ENCODE assay signal across 16 cellular contexts in the genomic region with DNA sequence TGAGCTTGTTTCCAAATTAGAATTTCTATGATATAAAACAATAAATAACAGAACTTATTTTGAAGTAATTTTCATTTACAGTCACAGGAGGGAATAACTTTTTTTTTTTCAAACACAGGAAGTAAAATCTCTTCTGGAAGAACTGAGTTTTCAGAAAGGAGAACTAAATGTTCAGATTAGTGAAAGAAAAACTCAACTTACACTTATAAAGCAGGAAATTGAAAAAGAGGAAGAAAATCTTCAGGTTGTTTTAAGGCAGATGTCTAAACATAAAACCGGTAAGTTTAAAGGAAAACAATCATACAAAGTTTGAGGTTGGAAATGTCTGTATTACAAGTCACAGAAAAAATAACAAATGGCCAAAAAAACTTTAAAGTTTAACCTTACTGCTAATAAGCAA. TPM values are rescaled to one million over a fixed set of nuclear protein-coding genes. Genes with fewer than 3 reads are reported as not detected.
DNase-seq lines count a peak whose midpoint lies in the region; ATAC-seq and TF ChIP-seq lines count a peak whose summit lies in the region.
"Had no signal": no experiment of that assay in that cellular context is flagged by ENCODE, and none has a peak within 500 bp of the region (broad histone marks: within the 10 kb centered on the region; RNA-seq: fewer than 3 reads in every experiment).

No MANE protein-coding gene starts in this region.

- H3K4me1 Mint-ChIP-seq in activated CD8-positive, alpha-beta memory T cell treated with anti-CD3 and anti-CD28 coated beads, Interleukin-2, amount 10 ng/mL, durations not matched to agents 7 days and 5 days: peaks cover 27% of the 10 kb centered on the region
- peaks cover 22% of the 10 kb centered on the region for H3K4me1 Mint-ChIP-seq in activated T-helper 1 cell treated with anti-CD3 and anti-CD28 coated beads, Interleukin-12 subunit alpha, Interleukin-12 subunit beta, Interleukin-2, Interleukin-4 antibody, amounts not matched to agents 30 ng/mL and 10 ng/mL and 1 ng/mL, durations not matched to agents 14 hours and 24 hours and 36 hours (ENCODE audit: low read depth)
- H3K4me1 Mint-ChIP-seq: WTC11 had no signal

- DNase-seq in activated CD8-positive, alpha-beta memory T cell treated with anti-CD3 and anti-CD28 coated beads, Interleukin-2, amount 10 ng/mL, durations not matched to agents 7 days and 5 days: no peak
- no peak for DNase-seq in activated CD8-positive, alpha-beta memory T cell treated with anti-CD3 and anti-CD28 coated beads for 24 hours
- DNase-seq in NOMO-1 (lab: John Stamatoyannopoulos, UW; ENCODE audit: unreplicated experiment in 2 of 2): peak; percentile 51 to 86
- DNase-seq in activated T-helper 1 cell treated with anti-CD3 and anti-CD28 coated beads, Interleukin-12 subunit alpha, Interleukin-12 subunit beta, Interleukin-2, Interleukin-4 antibody, amounts not matched to agents 30 ng/mL and 10 ng/mL and 1 ng/mL, durations not matched to agents 14 hours and 24 hours and 36 hours (ENCODE audit: low spot score): no peak
- no peak for DNase-seq in spleen
- DNase-seq in heart right ventricle: no peak
- no peak for DNase-seq in NCI-H187 treated with DMSO at 0.1 percent for 48 hours (lab: John Stamatoyannopoulos, UW)
- DNase-seq in amniotic stem cell (lab: John Stamatoyannopoulos, UW): no peak
- DNase-seq: ACHN, foreskin melanocyte, NCI-H1436, NCI-H526 treated with DMSO at 0.1 percent for 48 hours, Right ventricle myocardium superior had no signal

- H3K4me1 ChIP-seq in spleen (peaks cover 5 to 68% (median 30%) of the 10 kb centered on the region in 6 donors), heart right ventricle (peaks cover 0 to 46% (median 0%) of the 10 kb centered on the region in 9 donors)
- H3K4me1 ChIP-seq: breast epithelium, prostate gland had no signal

- H3K9me3 ChIP-seq in spleen (no peaks in the 10 kb centered on the region), heart right ventricle (no peaks in the 10 kb centered on the region)
- H3K9me3 ChIP-seq: breast epithelium, prostate gland had no signal

- H3K27ac ChIP-seq in spleen (peak overlapping the region; percentile 18 to 85 (median 75)), heart right ventricle (peak overlapping the region in 1 of 10 donors; percentile 74)
- H3K27ac ChIP-seq: breast epithelium, prostate gland had no signal

- no peak overlapping the region for H3K4me3 Mint-ChIP-seq in activated CD8-positive, alpha-beta memory T cell treated with anti-CD3 and anti-CD28 coated beads, Interleukin-2, amount 10 ng/mL, durations not matched to agents 7 days and 5 days
- no peak overlapping the region for H3K4me3 Mint-ChIP-seq in activated T-helper 1 cell treated with anti-CD3 and anti-CD28 coated beads, Interleukin-12 subunit alpha, Interleukin-12 subunit beta, Interleukin-2, Interleukin-4 antibody, amounts not matched to agents 30 ng/mL and 10 ng/mL and 1 ng/mL, durations not matched to agents 14 hours and 24 hours and 36 hours
- H3K4me3 Mint-ChIP-seq: WTC11 had no signal

- H3K4me3 ChIP-seq in spleen (no peak overlapping the region), heart right ventricle (no peak overlapping the region)
- H3K4me3 ChIP-seq: breast epithelium, prostate gland had no signal

- no peak for ATAC-seq in activated CD8-positive, alpha-beta memory T cell treated with anti-CD3 and anti-CD28 coated beads, Interleukin-2, amount 10 ng/mL, durations not matched to agents 7 days and 5 days
- ATAC-seq in heart right ventricle: no peak
- ATAC-seq: WTC11 had no signal

- H3K36me3 ChIP-seq in spleen (peaks cover 0 to 100% (median 43%) of the 10 kb centered on the region in 6 donors), heart right ventricle (peaks cover 0 to 100% (median 22%) of the 10 kb centered on the region in 9 donors)
- H3K36me3 ChIP-seq: breast epithelium, prostate gland had no signal

- no peak for TF ChIP-seq POLR2A in spleen (IDR thresholded peaks at IDR 0.05)

- TF ChIP-seq CTCF in spleen (IDR thresholded peaks at IDR 0.05 in 8 of 11, conservative IDR thresholded peaks at IDR 0.05 in 3 of 11) (no peak), heart right ventricle (IDR thresholded peaks at IDR 0.05) (no peak)

- intact Hi-C loops in activated T-helper 1 cell treated with anti-CD3 and anti-CD28 coated beads, Interleukin-12 subunit alpha, Interleukin-12 subunit beta, Interleukin-2, Interleukin-4 antibody, amounts not matched to agents 30 ng/mL and 10 ng/mL and 1 ng/mL, durations not matched to agents 14 hours and 24 hours and 36 hours (cut with micrococcal nuclease): no loop called here
- intact Hi-C loops in spleen (cut with DNase I; ENCODE audit: low total_unique reads): no loop called here
- intact Hi-C loops in heart right ventricle (cut with DNase I): no loop called here

- H3K27me3 ChIP-seq in spleen (replicated peaks in 1 of 7): no peaks in the 10 kb centered on the region
- H3K27me3 ChIP-seq in heart right ventricle: no peaks in the 10 kb centered on the region
- H3K27me3 ChIP-seq: breast epithelium had no signal

- H3K27me3 Mint-ChIP-seq in activated CD8-positive, alpha-beta memory T cell treated with anti-CD3 and anti-CD28 coated beads, Interleukin-2, amount 10 ng/mL, durations not matched to agents 7 days and 5 days: no peaks in the 10 kb centered on the region
- no peaks in the 10 kb centered on the region for H3K27me3 Mint-ChIP-seq in activated T-helper 1 cell treated with anti-CD3 and anti-CD28 coated beads, Interleukin-12 subunit alpha, Interleukin-12 subunit beta, Interleukin-2, Interleukin-4 antibody, amounts not matched to agents 30 ng/mL and 10 ng/mL and 1 ng/mL, durations not matched to agents 14 hours and 24 hours and 36 hours (ENCODE audit: insufficient read depth)

- H3K9me3 Mint-ChIP-seq in activated CD8-positive, alpha-beta memory T cell treated with anti-CD3 and anti-CD28 coated beads, Interleukin-2, amount 10 ng/mL, durations not matched to agents 7 days and 5 days (ENCODE audit: low read depth): no peaks in the 10 kb centered on the region
- no peaks in the 10 kb centered on the region for H3K9me3 Mint-ChIP-seq in activated T-helper 1 cell treated with anti-CD3 and anti-CD28 coated beads, Interleukin-12 subunit alpha, Interleukin-12 subunit beta, Interleukin-2, Interleukin-4 antibody, amounts not matched to agents 30 ng/mL and 10 ng/mL and 1 ng/mL, durations not matched to agents 14 hours and 24 hours and 36 hours
- H3K9me3 Mint-ChIP-seq: WTC11 had no signal

- 31 to 42% (median 33%) methylated on average over 1 of the region's 1 CpG for WGBS in spleen, 5 donors
- 75 to 87% methylated on average over 1 of the region's 1 CpG for WGBS in heart right ventricle, 2 donors

- H3K36me3 Mint-ChIP-seq in activated CD8-positive, alpha-beta memory T cell treated with anti-CD3 and anti-CD28 coated beads, Interleukin-2, amount 10 ng/mL, durations not matched to agents 7 days and 5 days: peaks cover 69% of the 10 kb centered on the region
- peaks cover 61% of the 10 kb centered on the region for H3K36me3 Mint-ChIP-seq in activated T-helper 1 cell treated with anti-CD3 and anti-CD28 coated beads, Interleukin-12 subunit alpha, Interleukin-12 subunit beta, Interleukin-2, Interleukin-4 antibody, amounts not matched to agents 30 ng/mL and 10 ng/mL and 1 ng/mL, durations not matched to agents 14 hours and 24 hours and 36 hours (ENCODE audit: low read depth)

- CTCF ChIA-PET in activated CD8-positive, alpha-beta memory T cell treated with anti-CD3 and anti-CD28 coated beads, Interleukin-2, amount 10 ng/mL, durations not matched to agents 7 days and 5 days (lab: Charles Lee): interaction anchor here (3.3 kb wide), 1 partner anchor 10 kb away, joined by 11 read pairs; no protein-coding TSS in a partner anchor

- H3K27ac Mint-ChIP-seq in activated CD8-positive, alpha-beta memory T cell treated with anti-CD3 and anti-CD28 coated beads, Interleukin-2, amount 10 ng/mL, durations not matched to agents 7 days and 5 days: peak overlapping the region; percentile 22
- H3K27ac Mint-ChIP-seq in activated T-helper 1 cell treated with anti-CD3 and anti-CD28 coated beads, Interleukin-12 subunit alpha, Interleukin-12 subunit beta, Interleukin-2, Interleukin-4 antibody, amounts not matched to agents 30 ng/mL and 10 ng/mL and 1 ng/mL, durations not matched to agents 14 hours and 24 hours and 36 hours: peak overlapping the region; percentile 55
- H3K27ac Mint-ChIP-seq: WTC11 had no signal

RNA-seq across cellular contexts. Expression of gene RAB14, which starts 41.6 kb away (rescaled TPM):
- total RNA-seq in activated CD8-positive, alpha-beta memory T cell treated with anti-CD3 and anti-CD28 coated beads, Interleukin-2, amount 10 ng/mL, durations not matched to agents 7 days and 5 days: 10 to 100 TPM; 57.6 to 71.2 TPM
- total RNA-seq in activated T-helper 1 cell treated with anti-CD3 and anti-CD28 coated beads, Interleukin-12 subunit alpha, Interleukin-12 subunit beta, Interleukin-2, Interleukin-4 antibody, amounts not matched to agents 30 ng/mL and 10 ng/mL and 1 ng/mL, durations not matched to agents 14 hours and 24 hours and 36 hours: 64.8 and 69.3 TPM in 2 replicates
- total RNA-seq in spleen: 10 to 100 TPM; 46.9 to 75.2 (median 57.3) TPM
- 10 to 100 TPM; 20.4 to 32.2 (median 23.6) TPM for polyA plus RNA-seq in spleen
- 10 to 100 TPM; 45.4 to 60.7 (median 52.1) TPM for total RNA-seq in heart right ventricle
- 10 to 100 TPM; 17.6 to 24.1 TPM for polyA plus RNA-seq in heart right ventricle

Comparison
In these comparisons a context has a peak if more than half of its experiments do, and no peak if none do; other contexts are left out.
1. DNase-seq: peak in NOMO-1 (2 of 2); none in activated CD8-positive, alpha-beta memory T cell treated with anti-CD3 and anti-CD28 coated beads, Interleukin-2, amount 10 ng/mL, durations not matched to agents 7 days and 5 days (single experiment), activated CD8-positive, alpha-beta memory T cell treated with anti-CD3 and anti-CD28 coated beads for 24 hours (single experiment), activated T-helper 1 cell treated with anti-CD3 and anti-CD28 coated beads, Interleukin-12 subunit alpha, Interleukin-12 subunit beta, Interleukin-2, Interleukin-4 antibody, amounts not matched to agents 30 ng/mL and 10 ng/mL and 1 ng/mL, durations not matched to agents 14 hours and 24 hours and 36 hours (single experiment), spleen (single experiment), heart right ventricle (0 of 2), NCI-H187 treated with DMSO at 0.1 percent for 48 hours (single experiment) and amniotic stem cell (single experiment).